21 cellular contexts compared by ENCODE assay signal in the genomic region with DNA sequence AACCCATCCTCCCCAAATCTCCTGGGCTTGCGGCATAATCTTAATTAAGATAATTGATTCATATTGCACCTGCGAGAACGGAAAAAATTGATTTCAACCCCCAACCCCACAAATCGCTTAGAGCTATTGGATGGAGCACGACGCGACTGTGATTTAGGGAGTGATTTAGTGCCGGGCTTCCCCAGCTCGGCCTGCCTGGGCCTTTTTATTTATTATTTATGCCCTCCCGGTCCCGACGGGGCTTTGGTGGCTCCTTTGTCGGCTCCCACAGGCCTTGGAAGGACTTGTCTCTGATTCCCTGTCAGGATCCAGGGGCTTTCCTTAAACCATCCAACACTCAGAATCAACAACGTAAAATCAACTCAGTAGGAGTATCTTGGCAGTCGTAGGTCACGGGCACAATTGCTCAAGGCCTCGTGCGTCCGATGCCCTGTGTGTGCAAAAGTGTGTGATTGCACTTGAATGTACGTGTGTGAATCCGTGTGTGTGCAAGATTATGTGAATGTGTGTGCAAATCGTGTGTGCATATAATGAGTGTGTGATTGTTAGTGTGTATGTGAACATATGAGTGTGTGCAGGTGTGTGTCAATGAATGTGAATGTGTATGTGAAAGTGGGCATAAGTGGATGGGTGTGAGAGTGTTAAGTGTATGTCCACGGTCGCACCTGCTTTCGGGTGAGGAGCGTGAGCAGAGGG. TPM values are rescaled to one million over a fixed set of nuclear protein-coding genes. Genes with fewer than 3 reads are reported as not detected.
A peak's percentile ranks its signal among the peaks of the same experiment; 100 is the strongest.
DNase-seq lines count a peak whose midpoint lies in the region; ATAC-seq, FAIRE-seq and TF ChIP-seq lines count a peak whose summit lies in the region.
"Had no signal": no experiment of that assay in that cellular context is flagged by ENCODE, and none has a peak within 500 bp of the region (broad histone marks: within the 10 kb centered on the region; RNA-seq: fewer than 3 reads in every experiment).

No MANE protein-coding gene starts in this region.

- FAIRE-seq in urothelium cell line (lab: Jason Lieb, UNC), result peak; percentile 78

- intact Hi-C loops in left ventricle myocardium inferior (cut with micrococcal nuclease), result no loop called here
- intact Hi-C loops in psoas muscle (cut with DNase I), result no loop called here
- intact Hi-C loops in stomach (cut with DNase I; ENCODE audit: low total_unique reads), result no loop called here

- DNase-seq in left ventricle myocardium inferior, result no peak
- DNase-seq in right atrium auricular region (ENCODE audit: low spot score), result no peak
- DNase-seq in T-cell, result no peak
- DNase-seq in urothelium cell line (ENCODE audit: low spot score), result no peak
- no peak for DNase-seq in superior temporal gyrus (ENCODE audit: extremely low spot score)
- DNase-seq in psoas muscle, result no peak
- no peak for DNase-seq in stomach
- DNase-seq: activated gamma-delta T cell; AML-193; HCEC 1CT; hippocampal formation; left lung; PC-3; right cardiac atrium; stimulated activated CD8-positive, alpha-beta memory T cell treated with anti-CD3 and anti-CD28 coated beads, Interleukin-4, amount 100 ng/mL, for 48 hours had no signal

- peaks cover 42 to 47% (median 44%) of the 10 kb centered on the region in 3 donors for H3K4me1 Mint-ChIP-seq in T-cell

- peaks cover 3% of the 10 kb centered on the region for H3K36me3 Mint-ChIP-seq in T-cell

- TF ChIP-seq CTCF in left ventricle myocardium inferior (IDR thresholded peaks at IDR 0.05; ENCODE audit: borderline replicate concordance), result no peak
- no peak for TF ChIP-seq CTCF in right atrium auricular region (IDR thresholded peaks at IDR 0.05)
- TF ChIP-seq CTCF in psoas muscle (IDR thresholded peaks at IDR 0.05), result no peak
- TF ChIP-seq CTCF in stomach (IDR thresholded peaks at IDR 0.05), result no peak

- H3K9me3 ChIP-seq in left ventricle myocardium inferior (replicated peaks) (no peaks in the 10 kb centered on the region), right atrium auricular region (no peaks in the 10 kb centered on the region), iPS-18c (ENCODE audit: control insufficient read depth, insufficient read depth, low read length) (no peaks in the 10 kb centered on the region), psoas muscle (no peaks in the 10 kb centered on the region), stomach (peaks cover 0 to 2% (median 0%) of the 10 kb centered on the region in 4 donors)
- H3K9me3 ChIP-seq: body of pancreas, left lung had no signal

- CTCF ChIA-PET in T-cell (lab: Charles Lee), result no interaction called here

- H3K27me3 ChIP-seq in left ventricle myocardium inferior (ENCODE audit: low read depth) (peaks cover 100% of the 10 kb centered on the region), right atrium auricular region (peaks cover 28 to 52% of the 10 kb centered on the region in 2 donors), psoas muscle (ENCODE audit: insufficient read depth in 3 of 3, low read length in 2 of 3) (peaks cover 0 to 92% (median 38%) of the 10 kb centered on the region in 3 donors), stomach (peaks cover 38 to 92% (median 68%) of the 10 kb centered on the region in 3 donors)

- POLR2A ChIA-PET in T-cell (lab: Charles Lee), result no interaction called here

- peaks cover 0 to 3% (median 0%) of the 10 kb centered on the region in 3 donors for H3K9me3 Mint-ChIP-seq in T-cell

- peak overlapping the region in 2 of 3 donors; percentile 15 to 68 for H3K4me3 Mint-ChIP-seq in T-cell

- H3K4me1 ChIP-seq in left ventricle myocardium inferior (peaks cover 23% of the 10 kb centered on the region), right atrium auricular region (peaks cover 0 to 29% of the 10 kb centered on the region in 2 donors), psoas muscle (no peaks in the 10 kb centered on the region), stomach (peaks cover 23 to 53% (median 39%) of the 10 kb centered on the region in 4 donors)

- H3K27ac Mint-ChIP-seq in T-cell, result peak overlapping the region in 1 of 2 donors; percentile 0

- 4% methylated on average over 26 of the region's 26 CpGs for WGBS in psoas muscle, 3 donors
- WGBS in stomach, 5 donors, result 5 to 12% (median 11%) methylated on average over 25 to 26 of the region's 26 CpGs

- no peak for TF ChIP-seq POLR2A in stomach (IDR thresholded peaks at IDR 0.05)

- no peak for TF ChIP-seq EP300 in stomach (IDR thresholded peaks at IDR 0.05)

- ATAC-seq in T-cell (replicated peaks in 1 of 4), result no peak
- ATAC-seq in psoas muscle, result no peak
- ATAC-seq: PC-3, right cardiac atrium had no signal

- peak overlapping the region; percentile 44 for H3K4me3 ChIP-seq in left ventricle myocardium inferior
- H3K4me3 ChIP-seq in right atrium auricular region, result no peak overlapping the region
- H3K4me3 ChIP-seq in iPS-18c (ENCODE audit: insufficient read depth, low read depth, low read length), result peak overlapping the region; percentile 53
- H3K4me3 ChIP-seq in psoas muscle, result no peak overlapping the region
- H3K4me3 ChIP-seq in stomach, result peak overlapping the region in 2 of 4 donors; percentile 13 to 45
- H3K4me3 ChIP-seq: body of pancreas, left lung had no signal

- peaks cover 78% of the 10 kb centered on the region in 2 donors for H3K27me3 Mint-ChIP-seq in T-cell

- no peaks in the 10 kb centered on the region for H3K36me3 ChIP-seq in left ventricle myocardium inferior
- no peaks in the 10 kb centered on the region for H3K36me3 ChIP-seq in right atrium auricular region
- H3K36me3 ChIP-seq in psoas muscle (ENCODE audit: insufficient read depth in 1 of 2, low read depth in 1 of 2), result no peaks in the 10 kb centered on the region
- no peaks in the 10 kb centered on the region for H3K36me3 ChIP-seq in stomach
- H3K36me3 ChIP-seq: left lung had no signal

- no peak overlapping the region for H3K27ac ChIP-seq in left ventricle myocardium inferior (replicated peaks)
- no peak overlapping the region for H3K27ac ChIP-seq in right atrium auricular region
- H3K27ac ChIP-seq in psoas muscle, result no peak overlapping the region
- H3K27ac ChIP-seq in stomach, result no peak overlapping the region
- H3K27ac ChIP-seq: body of pancreas, left lung had no signal

RNA-seq across cellular contexts. Expression of gene NEUROD1, which starts 4.3 kb away (rescaled TPM):
- total RNA-seq in left ventricle myocardium inferior (not detected), right atrium auricular region (not detected), T-cell (not detected), psoas muscle (not detected), stomach (1 to 10 TPM in 1 of 5 donors, under 1 TPM in 1, not detected in 3; 0.92 to 1.2 TPM)
- polyA plus RNA-seq in psoas muscle (not detected), stomach (1 to 10 TPM in 2 of 3 donors, under 1 TPM in 1; 0.55 to 3.6 (median 1.4) TPM)
- total RNA-seq: activated CD8-positive, alpha-beta memory T cell treated with anti-CD3 and anti-CD28 coated beads for 36 hours; dermis microvascular lymphatic vessel endothelial cell; fibroblast of lung; left lung; PC-3; right cardiac atrium; ureter had no signal
- polyA plus RNA-seq: fibroblast of lung, right cardiac atrium had no signal

RNA-seq across cellular contexts. Expression of gene CERKL, which starts 27.7 kb away (rescaled TPM):
- total RNA-seq in left ventricle myocardium inferior, result not detected
- not detected for total RNA-seq in right atrium auricular region
- under 1 TPM in 1 of 5 donors, not detected in 4; 0.06 TPM for total RNA-seq in T-cell
- not detected for total RNA-seq in psoas muscle
- polyA plus RNA-seq in psoas muscle, result not detected
- total RNA-seq in stomach, result 1 to 10 TPM in 1 of 5 donors, not detected in 4; 1.3 TPM
- under 1 TPM; 0.05 to 0.31 (median 0.25) TPM for polyA plus RNA-seq in stomach
- total RNA-seq: activated CD8-positive, alpha-beta memory T cell treated with anti-CD3 and anti-CD28 coated beads for 36 hours; dermis microvascular lymphatic vessel endothelial cell; right cardiac atrium had no signal
- polyA plus RNA-seq: fibroblast of lung, right cardiac atrium had no signal

Comparison
In these comparisons a context has a peak if more than half of its experiments do, and no peak if none do; other contexts are left out.
1. H3K4me3 ChIP-seq: peak in left ventricle myocardium inferior (single experiment) and iPS-18c (single experiment); none in right atrium auricular region (0 of 2) and psoas muscle (single experiment).